11 cellular contexts compared by ENCODE assay signal in the genomic region with DNA sequence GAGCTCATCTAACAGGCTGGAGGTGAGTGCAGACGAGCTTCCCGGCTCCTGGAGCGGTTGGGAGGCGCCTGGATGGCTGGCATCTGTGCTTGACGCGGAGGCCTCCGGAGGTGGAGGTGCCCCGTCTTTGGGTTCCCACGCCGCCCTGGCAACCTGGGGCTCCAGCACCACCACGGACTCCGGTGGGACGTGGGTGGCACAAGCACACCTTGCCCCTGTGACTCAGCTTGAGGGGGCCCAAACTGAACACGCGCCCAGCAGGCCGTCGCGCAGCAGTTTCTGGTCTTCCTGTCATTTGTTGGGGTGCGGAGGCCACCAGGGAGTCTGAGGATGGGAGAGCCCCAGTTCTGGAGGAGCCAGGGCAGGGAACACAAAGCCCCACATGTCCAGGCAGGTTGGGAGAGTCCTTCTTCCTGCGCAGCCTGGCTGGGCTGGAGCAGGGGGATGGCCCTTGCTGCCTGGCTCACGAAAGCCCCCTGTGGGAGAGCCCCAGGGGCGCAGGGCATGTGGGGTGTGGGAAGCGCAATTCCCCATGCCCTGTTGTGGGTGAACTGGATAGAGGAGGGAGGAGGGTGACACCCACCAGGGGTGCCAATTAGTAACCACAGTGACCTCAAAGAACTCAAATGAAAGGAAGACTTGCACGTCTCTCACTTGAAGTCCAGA.
DNase-seq lines count a peak whose midpoint lies in the region; ATAC-seq and TF ChIP-seq lines count a peak whose summit lies in the region.
"Had no signal": no experiment of that assay in that cellular context is flagged by ENCODE, and none has a peak within 500 bp of the region (broad histone marks: within the 10 kb centered on the region; RNA-seq: fewer than 3 reads in every experiment).

No MANE protein-coding gene starts in this region.

- H3K4me1 Mint-ChIP-seq in activated T-helper 17 cell treated with anti-CD3 and anti-CD28 coated beads, Interleukin-2, amount 50 U/mL, for 72 hours: peaks cover 10% of the 10 kb centered on the region
- peaks cover 6% of the 10 kb centered on the region for H3K4me1 Mint-ChIP-seq in memory B cell

- H3K36me3 ChIP-seq in DND-41 (ENCODE audit: insufficient read depth, low read length): no peaks in the 10 kb centered on the region
- no peaks in the 10 kb centered on the region for H3K36me3 ChIP-seq in MM.1S (replicated peaks; ENCODE audit: insufficient read depth, low read length)
- H3K36me3 ChIP-seq in mammary epithelial cell (ENCODE audit: insufficient read depth, low read length): no peaks in the 10 kb centered on the region

- no peaks in the 10 kb centered on the region for H3F3A ChIP-seq in MM.1S (ENCODE audit: insufficient read depth, low read length)

- no peaks in the 10 kb centered on the region for H3K9me2 ChIP-seq in MM.1S (replicated peaks; ENCODE audit: insufficient read depth, low read length)

- H3K9me3 ChIP-seq in DND-41 (ENCODE audit: insufficient read depth, low read length, severe bottlenecking) (peaks cover 34% of the 10 kb centered on the region), MM.1S (replicated peaks; ENCODE audit: insufficient read depth, low read length) (no peaks in the 10 kb centered on the region), mammary epithelial cell (replicated peaks; ENCODE audit: insufficient read depth, low read length) (peaks cover 45% of the 10 kb centered on the region)

- TF ChIP-seq CTCF in DND-41 (IDR thresholded peaks at IDR 0.05; ENCODE audit: borderline replicate concordance, extremely low read depth, low read length, poor library complexity, severe bottlenecking) (no peak), MM.1S (IDR thresholded peaks at IDR 0.05; ENCODE audit: low read length) (no peak), mammary epithelial cell (conservative IDR thresholded peaks at IDR 0.05 in 1 of 2, IDR thresholded peaks at IDR 0.05 in 1 of 2; ENCODE audit: extremely low read depth in 1 of 2, insufficient read depth in 1 of 2, low read depth in 1 of 2, low read length in 2 of 2) (no peak)

- 0 out of 3 replicates have a peak, but pooled peaks have one; percentile 22 for ATAC-seq in DND-41 (ENCODE audit: insufficient read depth, low read depth)
- ATAC-seq in GM19397 (IDR thresholded peaks at IDR 0.05; ENCODE audit: unreplicated experiment): peak; percentile 54
- peak; percentile 34 for ATAC-seq in activated T-helper 17 cell treated with anti-CD3 and anti-CD28 coated beads, Interleukin-2, amount 50 U/mL, for 72 hours (replicated peaks)
- peak; percentile 18 for ATAC-seq in memory B cell (ENCODE audit: low read depth)

- no peak overlapping the region for H3K27ac Mint-ChIP-seq in activated T-helper 17 cell treated with anti-CD3 and anti-CD28 coated beads, Interleukin-2, amount 50 U/mL, for 72 hours
- no peak overlapping the region for H3K27ac Mint-ChIP-seq in memory B cell

- H3K9ac ChIP-seq in DND-41 (ENCODE audit: low read depth, low read length) (no peak overlapping the region), MM.1S (ENCODE audit: low read length) (no peak overlapping the region), mammary epithelial cell (ENCODE audit: insufficient read depth, low read length) (no peak overlapping the region)

- H3K4me2 ChIP-seq in DND-41 (ENCODE audit: insufficient read depth, low read length) (no peak overlapping the region), MM.1S (ENCODE audit: low read depth, low read length) (no peak overlapping the region), mammary epithelial cell (ENCODE audit: insufficient read depth, low read depth, low read length) (no peak overlapping the region)

- CTCF ChIA-PET in mammary epithelial cell (lab: Charles Lee; ENCODE audit: low non-redundant PET): no interaction called here

- intact Hi-C loops in mammary epithelial cell (cut with micrococcal nuclease): no loop called here

- H3K27me3 Mint-ChIP-seq in activated T-helper 17 cell treated with anti-CD3 and anti-CD28 coated beads, Interleukin-2, amount 50 U/mL, for 72 hours: peaks cover 5% of the 10 kb centered on the region
- peaks cover 5% of the 10 kb centered on the region for H3K27me3 Mint-ChIP-seq in memory B cell

- no peaks in the 10 kb centered on the region for H3K4me1 ChIP-seq in DND-41 (ENCODE audit: insufficient read depth, low read length)
- H3K4me1 ChIP-seq in MM.1S (ENCODE audit: low read length): no peaks in the 10 kb centered on the region
- H3K4me1 ChIP-seq in mammary epithelial cell (ENCODE audit: insufficient read depth, low read length): no peaks in the 10 kb centered on the region

- whole genome bisulfite sequencing in mammary epithelial cell (ENCODE audit: low coverage, missing lambda C conversion rate): 58% methylated on average over 23 of the region's 24 CpGs

- no peaks in the 10 kb centered on the region for H3K36me3 Mint-ChIP-seq in activated T-helper 17 cell treated with anti-CD3 and anti-CD28 coated beads, Interleukin-2, amount 50 U/mL, for 72 hours (ENCODE audit: low read depth)
- peaks cover 5% of the 10 kb centered on the region for H3K36me3 Mint-ChIP-seq in memory B cell

- in situ Hi-C loops in mammary epithelial cell (cut with MboI; ENCODE audit: low sequenced_read_pairs in 2 of 2): loop anchor here in 1 of 2 donors (25.0 kb wide), 1 partner anchor 667 kb away; no protein-coding TSS in a partner anchor

- dilution Hi-C loops in mammary epithelial cell (cut with HindIII; ENCODE audit: low sequenced_read_pairs): loop anchor here (25.0 kb wide), 1 partner anchor 667 kb away; no protein-coding TSS in a partner anchor

- H2AFZ ChIP-seq in DND-41 (ENCODE audit: low read depth, low read length) (no peak overlapping the region), MM.1S (ENCODE audit: low read length) (no peak overlapping the region), mammary epithelial cell (ENCODE audit: low read depth, low read length) (no peak overlapping the region)

- H3K27me3 ChIP-seq in DND-41 (ENCODE audit: insufficient read depth, low read length, poor library complexity) (no peaks in the 10 kb centered on the region), MM.1S (replicated peaks; ENCODE audit: insufficient read depth, low read length) (no peaks in the 10 kb centered on the region), mammary epithelial cell (ENCODE audit: insufficient read depth, low read length) (no peaks in the 10 kb centered on the region)

- no TSS peak for BruUV-seq in mammary epithelial cell (replicated peaks; lab: Mats Ljungman, UMichigan)

- no peak overlapping the region for H3K27ac ChIP-seq in DND-41 (ENCODE audit: low read length)
- no peak overlapping the region for H3K27ac ChIP-seq in MM.1S (ENCODE audit: low read length)
- no peak overlapping the region for H3K27ac ChIP-seq in mammary epithelial cell (ENCODE audit: insufficient read depth, low read depth, low read length)
- H3K27ac ChIP-seq: epithelial cell of prostate had no signal

- DNase-seq in DND-41 (no peak), memory B cell (ENCODE audit: low spot score in 2 of 2) (no peak), MM.1S (no peak), mammary epithelial cell (no peak), NCI-H1048 (lab: John Stamatoyannopoulos, UW) (no peak), cerebellum (ENCODE audit: low spot score) (no peak)
- DNase-seq: Calu3, T-helper 1 cell had no signal

- no peak overlapping the region for H3K4me3 ChIP-seq in DND-41 (ENCODE audit: low read depth in 1 of 2, low read length in 2 of 2)
- no peak overlapping the region for H3K4me3 ChIP-seq in MM.1S (ENCODE audit: low read length)
- peak overlapping the region in 1 of 3 experiments; percentile 21 for H3K4me3 ChIP-seq in mammary epithelial cell (replicated peaks in 1 of 3; ENCODE audit: insufficient read depth in 1 of 3, low read depth in 2 of 3, low read length in 3 of 3)

- peak overlapping the region; percentile 59 for H3K4me3 Mint-ChIP-seq in activated T-helper 17 cell treated with anti-CD3 and anti-CD28 coated beads, Interleukin-2, amount 50 U/mL, for 72 hours
- H3K4me3 Mint-ChIP-seq in memory B cell: peak overlapping the region; percentile 75

- H3K79me2 ChIP-seq in DND-41 (ENCODE audit: insufficient read depth, low read length) (no peaks in the 10 kb centered on the region), MM.1S (ENCODE audit: low read length) (no peaks in the 10 kb centered on the region), mammary epithelial cell (ENCODE audit: insufficient read depth, low read length) (no peaks in the 10 kb centered on the region)

- H3K9me3 Mint-ChIP-seq in activated T-helper 17 cell treated with anti-CD3 and anti-CD28 coated beads, Interleukin-2, amount 50 U/mL, for 72 hours: peaks cover 23% of the 10 kb centered on the region
- peaks cover 12% of the 10 kb centered on the region for H3K9me3 Mint-ChIP-seq in memory B cell

- H4K20me1 ChIP-seq in DND-41 (ENCODE audit: insufficient read depth, low read length) (no peaks in the 10 kb centered on the region), MM.1S (ENCODE audit: insufficient read depth, low read length) (no peaks in the 10 kb centered on the region), mammary epithelial cell (ENCODE audit: insufficient read depth, low read length) (no peaks in the 10 kb centered on the region)
